8 cellular contexts compared by ENCODE assay signal in the genomic region with DNA sequence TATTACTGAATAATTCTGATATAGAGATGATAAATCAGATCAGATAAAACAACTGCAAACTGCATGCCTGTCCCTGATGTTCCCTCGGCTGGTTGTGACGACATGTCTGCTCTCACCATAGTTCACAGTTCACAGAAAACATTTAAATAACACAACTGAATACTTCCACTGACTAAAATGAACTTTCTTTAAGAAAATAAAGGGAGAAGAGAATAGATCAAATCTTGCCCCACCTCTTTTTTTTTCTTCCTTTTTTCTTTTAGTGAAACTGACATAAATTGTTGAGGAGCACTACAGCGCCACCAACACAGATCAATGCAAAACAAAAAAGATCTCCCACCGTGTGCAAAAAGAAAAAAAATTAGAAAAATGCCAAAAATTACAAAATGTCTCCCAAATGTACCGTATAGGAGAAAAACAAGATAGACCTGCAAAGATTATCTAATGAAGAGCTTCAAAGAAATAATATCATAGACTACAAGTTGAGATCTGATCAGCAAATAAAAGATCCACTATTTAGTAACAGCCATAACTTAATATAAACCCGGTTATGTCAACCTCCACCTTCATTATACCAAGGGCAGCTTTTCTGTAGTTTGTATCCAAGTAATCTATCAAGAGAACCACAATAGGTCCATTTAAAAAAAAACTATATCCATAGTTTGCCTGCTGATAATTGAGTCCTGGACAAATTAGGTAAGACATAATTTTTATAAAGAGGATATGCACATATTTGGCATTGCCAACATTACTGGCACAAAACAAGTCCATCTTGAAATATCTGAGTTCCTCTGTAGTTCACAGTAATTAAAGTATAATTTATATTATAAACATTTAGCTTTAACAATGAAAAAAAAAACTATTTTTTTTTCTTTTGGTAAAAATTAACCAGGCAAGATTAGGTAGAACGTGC. TPM values are rescaled to one million over a fixed set of nuclear protein-coding genes. Genes with fewer than 3 reads are reported as not detected.
DNase-seq lines count a peak whose midpoint lies in the region; ATAC-seq, FAIRE-seq and TF ChIP-seq lines count a peak whose summit lies in the region.

No MANE protein-coding gene starts in this region.

- peak; percentile 44 for DNase-seq in activated CD4-positive, alpha-beta T cell treated with anti-CD3 and anti-CD28 coated beads for 48 hours
- no peak for DNase-seq in activated CD4-positive, alpha-beta T cell treated with anti-CD3 and anti-CD28 coated beads for 1 hour
- DNase-seq in H54 (ENCODE audit: insufficient read length, low spot score): no peak
- DNase-seq in NCI-H2227 (lab: John Stamatoyannopoulos, UW; ENCODE audit: unreplicated experiment): peak; percentile 19
- DNase-seq in adipocyte (ENCODE audit: low read depth): peak; percentile 74
- no peak for DNase-seq in heart right ventricle
- peak; percentile 75 for DNase-seq in putamen (ENCODE audit: low spot score)

- H3K4me1 ChIP-seq in adipocyte (ENCODE audit: control insufficient read depth, insufficient read depth, low read length): peaks cover 13% of the 10 kb centered on the region
- peaks cover 0 to 37% (median 19%) of the 10 kb centered on the region in 9 donors for H3K4me1 ChIP-seq in heart right ventricle

- FAIRE-seq in H54 (lab: Jason Lieb, UNC): peak; percentile 64

- peak overlapping the region; percentile 99 for H3K9ac ChIP-seq in adipocyte (ENCODE audit: low read length)

- peak overlapping the region; percentile 60 to 92 (median 87) for H3K27ac ChIP-seq in heart right ventricle

- TF ChIP-seq CTCF in heart right ventricle (IDR thresholded peaks at IDR 0.05): peak in 5 of 9 donors; percentile 22 to 53 (median 46)

- H3K36me3 ChIP-seq in adipocyte (ENCODE audit: control insufficient read depth, insufficient read depth, low read length, severe bottlenecking) (no peaks in the 10 kb centered on the region), heart right ventricle (no peaks in the 10 kb centered on the region)

- H3K4me3 ChIP-seq in adipocyte (ENCODE audit: low read length) (peak overlapping the region; percentile 98), heart right ventricle (peak overlapping the region; percentile 46 to 91 (median 72))

- H3K9me3 ChIP-seq in adipocyte (ENCODE audit: control insufficient read depth, low read length): no peaks in the 10 kb centered on the region
- H3K9me3 ChIP-seq in heart right ventricle: peaks cover 0 to 5% (median 0%) of the 10 kb centered on the region in 11 donors

- WGBS in heart right ventricle, 2 donors: 0% methylated on average over 7 of the region's 7 CpGs

- H3K27me3 ChIP-seq in adipocyte (replicated peaks; ENCODE audit: control insufficient read depth, insufficient read depth, low read length) (no peaks in the 10 kb centered on the region), heart right ventricle (no peaks in the 10 kb centered on the region)

- TF ChIP-seq POLR2A in H54 (IDR thresholded peaks at IDR 0.05; ENCODE audit: low read depth, low read length): no peak

- intact Hi-C loops in heart right ventricle (cut with DNase I): loop anchor here in 8 of 10 donors (2.0 to 10.0 kb wide), 3 partner anchors 69 to 323 kb away; partner anchors contain the start of genes CCDC7 (in 8 of the 8) and KIF5B (in 1 of the 8)

- ATAC-seq in heart right ventricle: peak in 6 of 8 donors; percentile 19 to 48 (median 34)
- ATAC-seq in GM21576 (IDR thresholded peaks at IDR 0.05; ENCODE audit: unreplicated experiment): no peak

RNA-seq across cellular contexts. Expression of gene EPC1, which starts 30.8 kb away (rescaled TPM):
- total RNA-seq in heart right ventricle: 10 to 100 TPM; 16.3 to 25.4 (median 19.5) TPM
- 10 to 100 TPM in 1 of 2 donors, 1 to 10 TPM in 1; 8.4 to 18.8 TPM for polyA plus RNA-seq in heart right ventricle

Comparison
In these comparisons a context has a peak if more than half of its experiments do, and no peak if none do; other contexts are left out.
1. DNase-seq: peak in activated CD4-positive, alpha-beta T cell treated with anti-CD3 and anti-CD28 coated beads for 48 hours (single experiment), NCI-H2227 (single experiment), adipocyte (single experiment) and putamen (single experiment); none in activated CD4-positive, alpha-beta T cell treated with anti-CD3 and anti-CD28 coated beads for 1 hour (single experiment), H54 (single experiment) and heart right ventricle (0 of 2).